9 cellular contexts compared by ENCODE assay signal in genomic region chr10:132407846-132408278, GRCh38. TPM values are rescaled to one million over a fixed set of nuclear protein-coding genes. Genes with fewer than 3 reads are reported as not detected.
A peak's percentile ranks its signal among the peaks of the same experiment; 100 is the strongest.
DNase-seq lines count a peak whose midpoint lies in the region; ATAC-seq and TF ChIP-seq lines count a peak whose summit lies in the region.
"Had no signal": no experiment of that assay in that cellular context is flagged by ENCODE, and none has a peak within 500 bp of the region (broad histone marks: within the 10 kb centered on the region; RNA-seq: fewer than 3 reads in every experiment).

No MANE protein-coding gene starts in this region.

- peaks cover 13% of the 10 kb centered on the region for H3K36me3 Mint-ChIP-seq in memory B cell

- intact Hi-C loops in Right ventricle myocardium inferior (cut with DNase I), result no loop called here
- intact Hi-C loops in cardiac septum (cut with DNase I), result no loop called here
- intact Hi-C loops in vagina (cut with DNase I), result no loop called here

- no peak for DNase-seq in Right ventricle myocardium inferior (ENCODE audit: missing footprints)
- DNase-seq in cardiac septum (ENCODE audit: low spot score), result no peak
- peak; percentile 32 for DNase-seq in dedifferentiated amniotic fluid mesenchymal stem cell (ENCODE audit: extremely low spot score)
- no peak for DNase-seq in memory B cell (ENCODE audit: low spot score in 2 of 2)
- DNase-seq in vagina (ENCODE audit: extremely low spot score in 2 of 2), result no peak
- no peak for DNase-seq in NCI-H1930 (lab: John Stamatoyannopoulos, UW)
- DNase-seq in stimulated activated CD4-positive, alpha-beta T cell treated with anti-CD3 and anti-CD28 coated beads, Interleukin-4, amount 100 ng/mL, for 4 hours, result no peak
- no peak for DNase-seq in NCI-H146 treated with DMSO at 0.1 percent for 48 hours (lab: John Stamatoyannopoulos, UW; ENCODE audit: unreplicated experiment)

- H3K27ac Mint-ChIP-seq in memory B cell, result peak overlapping the region; percentile 70

- no peak for TF ChIP-seq POLR2A in vagina (IDR thresholded peaks at IDR 0.05)

- no peaks in the 10 kb centered on the region for H3K9me3 ChIP-seq in vagina
- H3K9me3 ChIP-seq: SJSA1 had no signal

- peaks cover 72% of the 10 kb centered on the region for H3K4me1 ChIP-seq in vagina
- H3K4me1 ChIP-seq: SJSA1 had no signal

- no peaks in the 10 kb centered on the region for H3K9me3 Mint-ChIP-seq in memory B cell

- H3K4me3 Mint-ChIP-seq in memory B cell, result peak overlapping the region; percentile 65

- H3K4me3 ChIP-seq in vagina, result peak overlapping the region in 1 of 2 donors; percentile 4
- H3K4me3 ChIP-seq: SJSA1 had no signal

- no peaks in the 10 kb centered on the region for H3K27me3 ChIP-seq in vagina
- H3K27me3 ChIP-seq: SJSA1 had no signal

- TF ChIP-seq CTCF in vagina (IDR thresholded peaks at IDR 0.05), result no peak

- no peaks in the 10 kb centered on the region for H3K27me3 Mint-ChIP-seq in memory B cell

- H3K27ac ChIP-seq in vagina, result peak overlapping the region; percentile 90
- H3K27ac ChIP-seq: SJSA1 had no signal

- peaks cover 0 to 14% of the 10 kb centered on the region in 2 donors for H3K36me3 ChIP-seq in vagina
- H3K36me3 ChIP-seq: SJSA1 had no signal

- ATAC-seq in Right ventricle myocardium inferior, result peak; percentile 45
- peak; percentile 61 for ATAC-seq in memory B cell (ENCODE audit: low read depth)

- peaks cover 10% of the 10 kb centered on the region for H3K4me1 Mint-ChIP-seq in memory B cell

RNA-seq across cellular contexts. Expression of gene PWWP2B, which starts 10.9 kb away (rescaled TPM):
- 22.3 TPM for total RNA-seq in Right ventricle myocardium inferior
- total RNA-seq in cardiac septum, result 14.3 TPM
- 14.7 TPM for total RNA-seq in vagina
